In genomic region chr12:124927325-124928094, GRCh38 we compare ENCODE assay signal across 8 cellular contexts.
A peak's percentile ranks its signal among the peaks of the same experiment; 100 is the strongest.
DNase-seq lines count a peak whose midpoint lies in the region; ATAC-seq lines count a peak whose summit lies in the region.

No MANE protein-coding gene starts in this region.

- ATAC-seq in GM18499 (IDR thresholded peaks at IDR 0.05; ENCODE audit: insufficient read depth, unreplicated experiment) (peak; percentile 66), HG02981 (IDR thresholded peaks at IDR 0.05; ENCODE audit: unreplicated experiment) (peak; percentile 65)

- DNase-seq in SW480 (ENCODE audit: low spot score): peak; percentile 90
- DNase-seq in brain pericyte (ENCODE audit: low read depth, low spot score): peak; percentile 76
- DNase-seq in iris pigment epithelial cell (ENCODE audit: low read depth): peak; percentile 75
- peak; percentile 83 to 91 for DNase-seq in stimulated activated CD4-positive, alpha-beta T cell treated with anti-CD3 and anti-CD28 coated beads, Interleukin-15, amount 100 ng/mL, for 1 hour (ENCODE audit: low read depth in 1 of 2, low spot score in 1 of 2)
- no peak for DNase-seq in NCI-H446 treated with DMSO at 0.1 percent for 48 hours (lab: John Stamatoyannopoulos, UW)
- no peak for DNase-seq in UCSD-AML1 (lab: John Stamatoyannopoulos, UW; ENCODE audit: unreplicated experiment)

Comparison
In these comparisons a context has a peak if more than half of its experiments do, and no peak if none do; other contexts are left out.
1. DNase-seq: peak in SW480 (single experiment), brain pericyte (single experiment), iris pigment epithelial cell (single experiment) and stimulated activated CD4-positive, alpha-beta T cell treated with anti-CD3 and anti-CD28 coated beads, Interleukin-15, amount 100 ng/mL, for 1 hour (2 of 2); none in NCI-H446 treated with DMSO at 0.1 percent for 48 hours (single experiment) and UCSD-AML1 (single experiment).